2 cellular contexts compared by ENCODE assay signal in genomic region chr1:236098267-236098666, GRCh38.
TF ChIP-seq lines count a peak whose summit lies in the region.

No MANE protein-coding gene starts in this region.

TF ChIP-seq in HEK293, 187 proteins besides CTCF, POLR2A, EP300 and RAD21 (continues in another document):
- TF ChIP-seq ZNF398 (tag by site-specific recombination; IDR thresholded peaks at IDR 0.05), result peak; percentile 40; the same call in 1 of the 2 replicates
- no peak for TF ChIP-seq ZNF211 (tag by site-specific recombination; IDR thresholded peaks at IDR 0.05; ENCODE audit: low read depth)
- peak; percentile 60; the same call in 1 of the 2 replicates for TF ChIP-seq ZNF157 (tag by site-specific recombination; IDR thresholded peaks at IDR 0.05)
- TF ChIP-seq ZNF366 (tag by site-specific recombination; conservative IDR thresholded peaks at IDR 0.05), result peak; percentile 90
- TF ChIP-seq ZNF544 (tag by site-specific recombination; IDR thresholded peaks at IDR 0.05), result 0 out of 2 replicates have a peak, but pooled peaks have one; percentile 53
- peak; percentile 92; the same call in 1 of the 2 replicates for TF ChIP-seq ZNF621 (tag by site-specific recombination; IDR thresholded peaks at IDR 0.05)
- peak; percentile 36; the same call in 1 of the 2 replicates for TF ChIP-seq ZNF76 (tag by site-specific recombination; IDR thresholded peaks at IDR 0.05; ENCODE audit: borderline replicate concordance, low read depth)
- 0 out of 2 replicates have a peak, but pooled peaks have one; percentile 61 for TF ChIP-seq ZNF169 (tag by site-specific recombination; IDR thresholded peaks at IDR 0.05)
- TF ChIP-seq ZNF133 (tag by site-specific recombination; IDR thresholded peaks at IDR 0.05), result 0 out of 2 replicates have a peak, but pooled peaks have one; percentile 11
- TF ChIP-seq, protein P1, sequence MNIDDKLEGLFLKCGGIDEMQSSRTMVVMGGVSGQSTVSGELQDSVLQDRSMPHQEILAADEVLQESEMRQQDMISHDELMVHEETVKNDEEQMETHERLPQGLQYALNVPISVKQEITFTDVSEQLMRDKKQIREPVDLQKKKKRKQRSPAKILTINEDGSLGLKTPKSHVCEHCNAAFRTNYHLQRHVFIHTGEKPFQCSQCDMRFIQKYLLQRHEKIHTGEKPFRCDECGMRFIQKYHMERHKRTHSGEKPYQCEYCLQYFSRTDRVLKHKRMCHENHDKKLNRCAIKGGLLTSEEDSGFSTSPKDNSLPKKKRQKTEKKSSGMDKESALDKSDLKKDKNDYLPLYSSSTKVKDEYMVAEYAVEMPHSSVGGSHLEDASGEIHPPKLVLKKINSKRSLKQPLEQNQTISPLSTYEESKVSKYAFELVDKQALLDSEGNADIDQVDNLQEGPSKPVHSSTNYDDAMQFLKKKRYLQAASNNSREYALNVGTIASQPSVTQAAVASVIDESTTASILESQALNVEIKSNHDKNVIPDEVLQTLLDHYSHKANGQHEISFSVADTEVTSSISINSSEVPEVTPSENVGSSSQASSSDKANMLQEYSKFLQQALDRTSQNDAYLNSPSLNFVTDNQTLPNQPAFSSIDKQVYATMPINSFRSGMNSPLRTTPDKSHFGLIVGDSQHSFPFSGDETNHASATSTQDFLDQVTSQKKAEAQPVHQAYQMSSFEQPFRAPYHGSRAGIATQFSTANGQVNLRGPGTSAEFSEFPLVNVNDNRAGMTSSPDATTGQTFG (tag by site-specific recombination; IDR thresholded peaks at IDR 0.05; ENCODE audit: borderline replicate concordance), result peak; percentile 73; the same call in 1 of the 2 replicates
- TF ChIP-seq PRDM1 (tag by site-specific recombination; IDR thresholded peaks at IDR 0.05), result peak; percentile 88
- 0 out of 2 replicates have a peak, but pooled peaks have one; percentile 10 for TF ChIP-seq ZNF248 (tag by site-specific recombination; IDR thresholded peaks at IDR 0.05)
- TF ChIP-seq GLI4 (tag by site-specific recombination; IDR thresholded peaks at IDR 0.05), result 0 out of 2 replicates have a peak, but pooled peaks have one; percentile 13
- TF ChIP-seq ZNF776 (tag by site-specific recombination; IDR thresholded peaks at IDR 0.05; ENCODE audit: borderline replicate concordance), result 0 out of 2 replicates have a peak, but pooled peaks have one; percentile 61
- no peak for TF ChIP-seq ZNF132 (tag by site-specific recombination; IDR thresholded peaks at IDR 0.05; ENCODE audit: borderline replicate concordance)
- TF ChIP-seq ZSCAN18 (tag by site-specific recombination; IDR thresholded peaks at IDR 0.05), result peak; percentile 66; the same call in 1 of the 2 replicates
- peak; percentile 39; the same call in 1 of the 2 replicates for TF ChIP-seq ZNF239 (tag by site-specific recombination; IDR thresholded peaks at IDR 0.05)
- peak; percentile 45; the same call in 1 of the 2 replicates for TF ChIP-seq BCL6B (tag by site-specific recombination; IDR thresholded peaks at IDR 0.05)
- no peak for TF ChIP-seq ZNF558 (tag by site-specific recombination; IDR thresholded peaks at IDR 0.05)
- TF ChIP-seq ZNF266 (tag by site-specific recombination; IDR thresholded peaks at IDR 0.05; ENCODE audit: low read depth), result no peak
- TF ChIP-seq ZNF26 (tag by site-specific recombination; IDR thresholded peaks at IDR 0.05), result no peak

TF ChIP-seq in K562, 482 proteins besides CTCF, POLR2A, EP300 and RAD21 (continued from another document):
- TF ChIP-seq POLR2H (tag; IDR thresholded peaks at IDR 0.05; ENCODE audit: low read depth) (no peak), E2F3 (CRISPR knock-in tag; IDR thresholded peaks at IDR 0.05) (no peak), HBP1 (CRISPR knock-in tag; IDR thresholded peaks at IDR 0.05) (0 out of 2 replicates have a peak, but pooled peaks have one; percentile 22), MCM3 (IDR thresholded peaks at IDR 0.05) (0 out of 2 replicates have a peak, but pooled peaks have one; percentile 52), ZBTB26 (CRISPR knock-in tag; IDR thresholded peaks at IDR 0.05) (no peak), OTX1 (CRISPR knock-in tag; IDR thresholded peaks at IDR 0.05) (peak; percentile 65; the same call in 1 of the 2 replicates), NUFIP1 (IDR thresholded peaks at IDR 0.05; ENCODE audit: partially characterized antibody) (no peak), LARP7 (IDR thresholded peaks at IDR 0.05) (no peak), ZNF316 (IDR thresholded peaks at IDR 0.05) (no peak), FOXP1 (CRISPR knock-in tag; IDR thresholded peaks at IDR 0.05) (no peak), NR3C1 (CRISPR knock-in tag; IDR thresholded peaks at IDR 0.05) (no peak), ZNF174 (CRISPR knock-in tag; IDR thresholded peaks at IDR 0.05) (no peak), CBFA2T2 (conservative IDR thresholded peaks at IDR 0.05) (no peak), RUNX1 (IDR thresholded peaks at IDR 0.05; ENCODE audit: low read depth) (no peak), ZNF512 (tag; IDR thresholded peaks at IDR 0.05) (peak; percentile 98)
- TF ChIP-seq, protein P2, sequence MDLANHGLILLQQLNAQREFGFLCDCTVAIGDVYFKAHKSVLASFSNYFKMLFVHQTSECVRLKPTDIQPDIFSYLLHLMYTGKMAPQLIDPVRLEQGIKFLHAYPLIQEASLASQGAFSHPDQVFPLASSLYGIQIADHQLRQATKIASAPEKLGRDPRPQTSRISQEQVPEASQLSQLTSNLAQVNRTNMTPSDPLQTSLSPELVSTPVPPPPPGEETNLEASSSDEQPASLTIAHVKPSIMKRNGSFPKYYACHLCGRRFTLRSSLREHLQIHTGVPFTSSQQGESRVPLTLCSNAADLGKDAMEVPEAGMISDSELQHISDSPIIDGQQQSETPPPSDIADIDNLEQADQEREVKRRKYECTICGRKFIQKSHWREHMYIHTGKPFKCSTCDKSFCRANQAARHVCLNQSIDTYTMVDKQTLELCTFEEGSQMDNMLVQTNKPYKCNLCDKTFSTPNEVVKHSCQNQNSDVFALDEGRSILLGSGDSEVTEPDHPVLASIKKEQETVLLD (IDR thresholded peaks at IDR 0.05), result no peak
